ENCODE assay signal across 38 cellular contexts in genomic region chr6:69383627-69384026, GRCh38.
"Had no signal": no experiment of that assay in that cellular context is flagged by ENCODE, and none has a peak within 500 bp of the region (broad histone marks: within the 10 kb centered on the region; RNA-seq: fewer than 3 reads in every experiment).

No MANE protein-coding gene starts in this region.

- H3K4me1 Mint-ChIP-seq: activated CD4-positive, alpha-beta memory T cell treated with anti-CD3 and anti-CD28 coated beads, Interleukin-2, amount 10 ng/mL, durations not matched to agents 7 days and 5 days; activated CD4-positive, alpha-beta T cell treated with anti-CD3 and anti-CD28 coated beads for 36 hours; activated CD4-positive, alpha-beta T cell treated with anti-CD3 and anti-CD28 coated beads, Interleukin-2, amount 10 ng/mL, durations not matched to agents 7 days and 5 days; activated CD8-positive, alpha-beta memory T cell treated with anti-CD3 and anti-CD28 coated beads, Interleukin-2, amount 10 ng/mL, durations not matched to agents 7 days and 5 days; activated naive CD8-positive, alpha-beta T cell treated with anti-CD3 and anti-CD28 coated beads for 36 hours; activated T-helper 17 cell treated with anti-CD3 and anti-CD28 coated beads, Interleukin-2, amount 50 U/mL, for 72 hours had no signal

- H3K27me3 ChIP-seq: adrenal gland, body of pancreas, brain microvascular endothelial cell, breast epithelium had no signal

- H3K27ac ChIP-seq: adrenal gland, body of pancreas, brain microvascular endothelial cell, breast epithelium, VCaP had no signal

- H3K9me3 ChIP-seq: adrenal gland, body of pancreas, breast epithelium had no signal

- H3K4me1 ChIP-seq: adrenal gland, body of pancreas, breast epithelium had no signal

- H3K9me3 Mint-ChIP-seq: activated CD4-positive, alpha-beta memory T cell treated with anti-CD3 and anti-CD28 coated beads, Interleukin-2, amount 10 ng/mL, durations not matched to agents 7 days and 5 days; activated CD4-positive, alpha-beta T cell treated with anti-CD3 and anti-CD28 coated beads, Interleukin-2, amount 10 ng/mL, durations not matched to agents 7 days and 5 days; activated naive CD4-positive, alpha-beta T cell treated with anti-CD3 and anti-CD28 coated beads for 36 hours; activated naive CD8-positive, alpha-beta T cell treated with anti-CD3 and anti-CD28 coated beads for 36 hours; activated T-cell treated with anti-CD3 and anti-CD28 coated beads, Interleukin-2, amount 50 U/mL, for 4 hours; activated T-helper 1 cell treated with anti-CD3 and anti-CD28 coated beads, Interleukin-12 subunit alpha, Interleukin-12 subunit beta, Interleukin-2, Interleukin-4 antibody, amounts not matched to agents 30 ng/mL and 10 ng/mL and 1 ng/mL, durations not matched to agents 14 hours and 24 hours and 36 hours; activated T-helper 17 cell treated with anti-CD3 and anti-CD28 coated beads, Interleukin-2, amount 50 U/mL, for 72 hours; T-helper 1 cell treated with Interleukin-12 subunit alpha and Interleukin-12 subunit beta and Interleukin-4 antibody, amounts not matched to agents 30 μg/mL and 1 μg/mL, for 36 hours; T-helper 2 cell treated with Interferon-gamma antibody and Interleukin-4, amounts not matched to agents 5 μg/mL and 100 μg/mL, for 36 hours had no signal

- H3K36me3 ChIP-seq: adrenal gland, brain microvascular endothelial cell, breast epithelium had no signal

- H3K4me3 Mint-ChIP-seq: activated CD4-positive, alpha-beta memory T cell treated with anti-CD3 and anti-CD28 coated beads, Interleukin-2, amount 10 ng/mL, durations not matched to agents 7 days and 5 days; activated CD4-positive, alpha-beta T cell treated with anti-CD3 and anti-CD28 coated beads for 36 hours; activated CD4-positive, alpha-beta T cell treated with anti-CD3 and anti-CD28 coated beads, Interleukin-2, amount 10 ng/mL, durations not matched to agents 7 days and 5 days; activated CD8-positive, alpha-beta memory T cell treated with anti-CD3 and anti-CD28 coated beads, Interleukin-2, amount 10 ng/mL, durations not matched to agents 7 days and 5 days; activated CD8-positive, alpha-beta T cell treated with anti-CD3 and anti-CD28 coated beads, Interleukin-2, amount 10 ng/mL, durations not matched to agents 7 days and 5 days; activated naive CD4-positive, alpha-beta T cell treated with anti-CD3 and anti-CD28 coated beads for 36 hours; activated naive CD8-positive, alpha-beta T cell treated with anti-CD3 and anti-CD28 coated beads for 36 hours; activated T-cell treated with anti-CD3 and anti-CD28 coated beads, Interleukin-2, amount 50 U/mL, for 4 hours; activated T-cell treated with anti-CD3 and anti-CD28 coated beads, Interleukin-2, amount 50 U/mL, for 72 hours; activated T-helper 1 cell treated with anti-CD3 and anti-CD28 coated beads, Interleukin-12 subunit alpha, Interleukin-12 subunit beta, Interleukin-2, Interleukin-4 antibody, amounts not matched to agents 30 ng/mL and 10 ng/mL and 1 ng/mL, durations not matched to agents 14 hours and 24 hours and 36 hours; activated T-helper 17 cell treated with anti-CD3 and anti-CD28 coated beads, Interleukin-2, amount 50 U/mL, for 72 hours; T-helper 1 cell treated with Interleukin-12 subunit alpha and Interleukin-12 subunit beta and Interleukin-4 antibody, amounts not matched to agents 30 μg/mL and 1 μg/mL, for 36 hours; T-helper 2 cell treated with Interferon-gamma antibody and Interleukin-4, amounts not matched to agents 5 μg/mL and 100 μg/mL, for 36 hours had no signal

- H3K27me3 Mint-ChIP-seq: activated CD4-positive, alpha-beta memory T cell treated with anti-CD3 and anti-CD28 coated beads, Interleukin-2, amount 10 ng/mL, durations not matched to agents 7 days and 5 days; activated CD4-positive, alpha-beta T cell treated with anti-CD3 and anti-CD28 coated beads for 36 hours; activated CD4-positive, alpha-beta T cell treated with anti-CD3 and anti-CD28 coated beads, Interleukin-2, amount 10 ng/mL, durations not matched to agents 7 days and 5 days; activated CD8-positive, alpha-beta memory T cell treated with anti-CD3 and anti-CD28 coated beads, Interleukin-2, amount 10 ng/mL, durations not matched to agents 7 days and 5 days; activated naive CD8-positive, alpha-beta T cell treated with anti-CD3 and anti-CD28 coated beads for 36 hours; activated T-helper 17 cell treated with anti-CD3 and anti-CD28 coated beads, Interleukin-2, amount 50 U/mL, for 72 hours had no signal

- FAIRE-seq: astrocyte, TTC549 had no signal

- H3K4me3 ChIP-seq: adrenal gland, body of pancreas, breast epithelium had no signal

- H3K27ac Mint-ChIP-seq: activated CD4-positive, alpha-beta memory T cell treated with anti-CD3 and anti-CD28 coated beads, Interleukin-2, amount 10 ng/mL, durations not matched to agents 7 days and 5 days; activated CD4-positive, alpha-beta T cell treated with anti-CD3 and anti-CD28 coated beads for 36 hours; activated CD4-positive, alpha-beta T cell treated with anti-CD3 and anti-CD28 coated beads, Interleukin-2, amount 10 ng/mL, durations not matched to agents 7 days and 5 days; activated CD8-positive, alpha-beta memory T cell treated with anti-CD3 and anti-CD28 coated beads, Interleukin-2, amount 10 ng/mL, durations not matched to agents 7 days and 5 days; activated CD8-positive, alpha-beta T cell treated with anti-CD3 and anti-CD28 coated beads, Interleukin-2, amount 10 ng/mL, durations not matched to agents 7 days and 5 days; activated naive CD4-positive, alpha-beta T cell treated with anti-CD3 and anti-CD28 coated beads for 36 hours; activated naive CD4-positive, alpha-beta T cell treated with anti-CD3 and anti-CD28 coated beads, Interleukin-2, amount 50 U/mL, for 72 hours; activated naive CD8-positive, alpha-beta T cell treated with anti-CD3 and anti-CD28 coated beads for 36 hours; activated T-cell treated with anti-CD3 and anti-CD28 coated beads, Interleukin-2, amount 50 U/mL, for 72 hours; activated T-helper 1 cell treated with anti-CD3 and anti-CD28 coated beads, Interleukin-12 subunit alpha, Interleukin-12 subunit beta, Interleukin-2, Interleukin-4 antibody, amounts not matched to agents 30 ng/mL and 10 ng/mL and 1 ng/mL, durations not matched to agents 14 hours and 24 hours and 36 hours; activated T-helper 17 cell treated with anti-CD3 and anti-CD28 coated beads, Interleukin-2, amount 50 U/mL, for 72 hours; T-helper 1 cell treated with Interleukin-12 subunit alpha and Interleukin-12 subunit beta and Interleukin-4 antibody, amounts not matched to agents 30 μg/mL and 1 μg/mL, for 36 hours; T-helper 2 cell treated with Interferon-gamma antibody and Interleukin-4, amounts not matched to agents 5 μg/mL and 100 μg/mL, for 36 hours had no signal

- DNase-seq: activated CD4-positive, alpha-beta memory T cell treated with anti-CD3 and anti-CD28 coated beads, Interleukin-2, amount 10 ng/mL, durations not matched to agents 7 days and 5 days; activated CD4-positive, alpha-beta T cell treated with anti-CD3 and anti-CD28 coated beads for 1 hour; activated CD4-positive, alpha-beta T cell treated with anti-CD3 and anti-CD28 coated beads for 36 hours; activated CD4-positive, alpha-beta T cell treated with anti-CD3 and anti-CD28 coated beads for 48 hours; activated CD4-positive, alpha-beta T cell treated with anti-CD3 and anti-CD28 coated beads, Interleukin-2, amount 10 ng/mL, durations not matched to agents 7 days and 5 days; activated CD4-positive, alpha-beta T cell treated with anti-CD3 and anti-CD28 coated beads, Interleukin-2, amount 50 U/mL, for 48 hours; activated CD4-positive, CD25-positive, alpha-beta regulatory T cell; activated CD8-positive, alpha-beta memory T cell treated with anti-CD3 and anti-CD28 coated beads for 24 hours; activated CD8-positive, alpha-beta memory T cell treated with anti-CD3 and anti-CD28 coated beads, Interleukin-2, amount 10 ng/mL, durations not matched to agents 7 days and 5 days; activated CD8-positive, alpha-beta T cell treated with anti-CD3 and anti-CD28 coated beads, Interleukin-2, amount 10 ng/mL, durations not matched to agents 7 days and 5 days; activated effector memory CD4-positive, alpha-beta T cell treated with anti-CD3 and anti-CD28 coated beads, Interleukin-2, amount 50 U/mL, for 16 hours; activated gamma-delta T cell treated with Interleukin-2 at 50 U/mL for 16 hours; activated naive CD4-positive, alpha-beta T cell; activated naive CD4-positive, alpha-beta T cell treated with anti-CD3 and anti-CD28 coated beads for 36 hours; activated naive CD4-positive, alpha-beta T cell treated with anti-CD3 and anti-CD28 coated beads, Interleukin-2, amount 50 U/mL, for 16 hours; activated naive CD8-positive, alpha-beta T cell treated with anti-CD3 and anti-CD28 coated beads for 36 hours; activated T-cell treated with anti-CD3 and anti-CD28 coated beads for 4 hours; activated T-cell treated with anti-CD3 and anti-CD28 coated beads, Interleukin-2, amount 50 U/mL, for 1 hour; activated T-cell treated with anti-CD3 and anti-CD28 coated beads, Interleukin-2, amount 50 U/mL, for 4 hours; activated T-cell treated with anti-CD3 and anti-CD28 coated beads, Interleukin-2, amount 50 U/mL, for 72 hours; adrenal gland; amniotic stem cell; aorta; body of pancreas; brain microvascular endothelial cell; central memory CD4-positive, alpha-beta T cell; T-helper 1 cell; T-helper 2 cell; T-helper 9 cell had no signal

- H3K36me3 Mint-ChIP-seq: activated CD8-positive, alpha-beta memory T cell treated with anti-CD3 and anti-CD28 coated beads, Interleukin-2, amount 10 ng/mL, durations not matched to agents 7 days and 5 days; activated naive CD4-positive, alpha-beta T cell treated with anti-CD3 and anti-CD28 coated beads, Interleukin-2, amount 50 U/mL, for 72 hours; activated naive CD8-positive, alpha-beta T cell treated with anti-CD3 and anti-CD28 coated beads for 36 hours had no signal
